39 cellular contexts compared by ENCODE assay signal in genomic region chr11:124693142-124693541, GRCh38. TPM values are rescaled to one million over a fixed set of nuclear protein-coding genes. Genes with fewer than 3 reads are reported as not detected.
"Had no signal": no experiment of that assay in that cellular context is flagged by ENCODE, and none has a peak within 500 bp of the region (broad histone marks: within the 10 kb centered on the region; RNA-seq: fewer than 3 reads in every experiment).

No MANE protein-coding gene starts in this region.

- H3K9me3 ChIP-seq: MG63 had no signal

- H3K36me3 ChIP-seq: MG63 had no signal

- H3K27me3 ChIP-seq: MG63 had no signal

- DNase-seq: Karpas-422, Kasumi-1, MG63, MM.1S, MV-4-11, NCI-H1048, NCI-H1092, NCI-H1092 treated with DMSO at 0.1 percent for 48 hours, NCI-H1105, NCI-H1105 treated with DMSO at 0.1 percent for 48 hours, NCI-H1417, NCI-H1417 treated with DMSO at 0.1 percent for 48 hours, NCI-H1436, NCI-H1436 treated with DMSO at 0.1 percent for 48 hours, NCI-H146, NCI-H1694, NCI-H1694 treated with DMSO at 0.1 percent for 48 hours, NCI-H187, NCI-H187 treated with DMSO at 0.1 percent for 48 hours, NCI-H1930, NCI-H2029, NCI-H2029 treated with DMSO at 0.1 percent for 48 hours, NCI-H2081, NCI-H2081 treated with DMSO at 0.1 percent for 48 hours, NCI-H2107, NCI-H2171, NCI-H2171 treated with DMSO at 0.1 percent for 48 hours, NCI-H2227 treated with DMSO at 0.1 percent for 48 hours, NCI-H226, NCI-H345, NCI-H446, NCI-H446 treated with DMSO at 0.1 percent for 48 hours, NCI-H510A, NCI-H510A treated with DMSO at 0.1 percent for 48 hours, NCI-H524 had no signal

- H3K4me3 ChIP-seq: MG63 had no signal

RNA-seq across cellular contexts. Expression of gene NRGN, which starts 46.6 kb away (rescaled TPM):
- total RNA-seq: NCI-H460 had no signal

RNA-seq across cellular contexts. Expression of gene VSIG2, which starts 58.9 kb away (rescaled TPM):
- total RNA-seq: LHCN-M2, M059J, MCF 10A, NCI-H460 had no signal
